3 cellular contexts compared by ENCODE assay signal in genomic region chr22:19531327-19531726, GRCh38. TPM values are rescaled to one million over a fixed set of nuclear protein-coding genes. Genes with fewer than 3 reads are reported as not detected.
"Had no signal": no experiment of that assay in that cellular context is flagged by ENCODE, and none has a peak within 500 bp of the region (broad histone marks: within the 10 kb centered on the region; RNA-seq: fewer than 3 reads in every experiment).

No MANE protein-coding gene starts in this region.

RNA-seq across cellular contexts. Expression of gene CLDN5, which starts 7.1 kb away (rescaled TPM):
- total RNA-seq: M059J, MCF 10A, NCI-H460 had no signal
